ENCODE assay signal across 25 cellular contexts in genomic region chr1:29398431-29398830, GRCh38.
DNase-seq lines count a peak whose midpoint lies in the region; FAIRE-seq and TF ChIP-seq lines count a peak whose summit lies in the region.
"Had no signal": no experiment of that assay in that cellular context is flagged by ENCODE, and none has a peak within 500 bp of the region (broad histone marks: within the 10 kb centered on the region; RNA-seq: fewer than 3 reads in every experiment).

No MANE protein-coding gene starts in this region.

- H3K36me3 ChIP-seq in astrocyte (ENCODE audit: insufficient read depth, low read length) (no peaks in the 10 kb centered on the region), suprapubic skin (no peaks in the 10 kb centered on the region), brain microvascular endothelial cell (replicated peaks) (no peaks in the 10 kb centered on the region)
- H3K36me3 ChIP-seq: BLaER1, tibial artery, WERI-Rb-1 had no signal

- TF ChIP-seq POLR2A in suprapubic skin (IDR thresholded peaks at IDR 0.05): no peak

- H3K4me1 ChIP-seq in astrocyte (ENCODE audit: insufficient read depth, low read length): no peaks in the 10 kb centered on the region
- no peaks in the 10 kb centered on the region for H3K4me1 ChIP-seq in suprapubic skin
- H3K4me1 ChIP-seq: BLaER1, tibial artery had no signal

- H3K27me3 Mint-ChIP-seq in astrocyte (ENCODE audit: low read depth, unreplicated experiment): peaks cover 17% of the 10 kb centered on the region

- no peak overlapping the region for H3K27ac Mint-ChIP-seq in astrocyte (ENCODE audit: unreplicated experiment)
- H3K27ac Mint-ChIP-seq: activated CD4-positive, alpha-beta memory T cell treated with anti-CD3 and anti-CD28 coated beads, Interleukin-2, amount 10 ng/mL, durations not matched to agents 7 days and 5 days; activated naive CD8-positive, alpha-beta T cell; stimulated activated effector memory CD8-positive, alpha-beta T cell treated with anti-CD3 and anti-CD28 coated beads, Interleukin-12 subunit alpha, Interleukin-12 subunit beta, amount 100 ng/mL, for 72 hours; T-helper 1 cell treated with Interleukin-12 subunit alpha and Interleukin-12 subunit beta and Interleukin-4 antibody, amounts not matched to agents 30 μg/mL and 1 μg/mL, for 36 hours had no signal

- FAIRE-seq in astrocyte (lab: Jason Lieb, UNC): peak; percentile 59

- H3K9ac ChIP-seq in astrocyte (ENCODE audit: low read length): no peak overlapping the region
- H3K9ac ChIP-seq: BLaER1 had no signal

- H3K36me3 Mint-ChIP-seq in astrocyte (ENCODE audit: low read depth, unreplicated experiment): no peaks in the 10 kb centered on the region
- H3K36me3 Mint-ChIP-seq: activated naive CD8-positive, alpha-beta T cell; stimulated activated effector memory CD8-positive, alpha-beta T cell treated with anti-CD3 and anti-CD28 coated beads, Interleukin-12 subunit alpha, Interleukin-12 subunit beta, amount 100 ng/mL, for 72 hours had no signal

- 18% methylated on average over 3 of the region's 3 CpGs for WGBS in suprapubic skin

- peaks cover 11% of the 10 kb centered on the region for H3K9me3 Mint-ChIP-seq in astrocyte (ENCODE audit: unreplicated experiment)
- H3K9me3 Mint-ChIP-seq: T-helper 1 cell treated with Interleukin-12 subunit alpha and Interleukin-12 subunit beta and Interleukin-4 antibody, amounts not matched to agents 30 μg/mL and 1 μg/mL, for 36 hours had no signal

- no peaks in the 10 kb centered on the region for H3K79me2 ChIP-seq in astrocyte (ENCODE audit: insufficient read depth, low read length)

- H3K9me3 ChIP-seq in astrocyte (ENCODE audit: insufficient read depth, low read depth, low read length) (peaks cover 4% of the 10 kb centered on the region), suprapubic skin (no peaks in the 10 kb centered on the region)

- no peak overlapping the region for H2AFZ ChIP-seq in astrocyte (ENCODE audit: low read depth, low read length)

- no peak for TF ChIP-seq EP300 in suprapubic skin (IDR thresholded peaks at IDR 0.05)

- H3K27ac ChIP-seq in astrocyte (ENCODE audit: low read depth, low read length): no peak overlapping the region
- H3K27ac ChIP-seq in suprapubic skin: peak overlapping the region; percentile 14
- H3K27ac ChIP-seq in brain microvascular endothelial cell: no peak overlapping the region
- H3K27ac ChIP-seq: 22Rv1, BLaER1, tibial artery, WERI-Rb-1 had no signal

- peak; percentile 25 for DNase-seq in DMS153 (lab: John Stamatoyannopoulos, UW)
- no peak for DNase-seq in DMS153 treated with DMSO at 0.1 percent for 48 hours (lab: John Stamatoyannopoulos, UW; ENCODE audit: unreplicated experiment)
- peak; percentile 61 for DNase-seq in astrocyte (ENCODE audit: low read depth)
- DNase-seq in fibroblast of the aortic adventitia (ENCODE audit: low read depth): peak; percentile 54
- no peak for DNase-seq in suprapubic skin (ENCODE audit: low spot score in 2 of 2)
- DNase-seq in COLO668 (lab: John Stamatoyannopoulos, UW; ENCODE audit: unreplicated experiment): no peak
- no peak for DNase-seq in brain microvascular endothelial cell
- DNase-seq in amniotic stem cell (lab: John Stamatoyannopoulos, UW): no peak
- DNase-seq: activated CD4-positive, alpha-beta memory T cell treated with anti-CD3 and anti-CD28 coated beads, Interleukin-2, amount 10 ng/mL, durations not matched to agents 7 days and 5 days; activated T-cell treated with anti-CD3 and anti-CD28 coated beads, Interleukin-2, amount 50 U/mL, for 4 hours; caudate nucleus; HCEC 1CT; KBM-7; kidney glomerular epithelial cell; NCI-H1105; NCI-H2107; NCI-H526; stimulated activated CD4-positive, alpha-beta T cell treated with anti-CD3 and anti-CD28 coated beads, Interleukin-15, amount 100 ng/mL, for 24 hours; tibial artery; WERI-Rb-1 had no signal

- H3K27me3 ChIP-seq in astrocyte (ENCODE audit: insufficient read depth, low read length): no peaks in the 10 kb centered on the region
- peaks cover 7% of the 10 kb centered on the region for H3K27me3 ChIP-seq in suprapubic skin
- no peaks in the 10 kb centered on the region for H3K27me3 ChIP-seq in brain microvascular endothelial cell (replicated peaks)
- H3K27me3 ChIP-seq: BLaER1 had no signal

- H3K4me3 Mint-ChIP-seq in astrocyte (ENCODE audit: unreplicated experiment): no peak overlapping the region
- H3K4me3 Mint-ChIP-seq: activated CD4-positive, alpha-beta memory T cell treated with anti-CD3 and anti-CD28 coated beads, Interleukin-2, amount 10 ng/mL, durations not matched to agents 7 days and 5 days; activated naive CD8-positive, alpha-beta T cell; activated T-cell treated with anti-CD3 and anti-CD28 coated beads, Interleukin-2, amount 50 U/mL, for 4 hours; stimulated activated effector memory CD8-positive, alpha-beta T cell treated with anti-CD3 and anti-CD28 coated beads, Interleukin-12 subunit alpha, Interleukin-12 subunit beta, amount 100 ng/mL, for 72 hours; T-helper 1 cell treated with Interleukin-12 subunit alpha and Interleukin-12 subunit beta and Interleukin-4 antibody, amounts not matched to agents 30 μg/mL and 1 μg/mL, for 36 hours had no signal

- peak overlapping the region; percentile 30 for H3K4me2 ChIP-seq in astrocyte (ENCODE audit: low read length)
- H3K4me2 ChIP-seq: BLaER1 had no signal

- in situ Hi-C loops in brain microvascular endothelial cell (cut with HindIII; ENCODE audit: low pct_ligation_motif_present, low sequenced_read_pairs): no loop called here

- H3K4me3 ChIP-seq in astrocyte (ENCODE audit: insufficient read depth, low read depth, low read length) (no peak overlapping the region), fibroblast of the aortic adventitia (ENCODE audit: low read depth, low read length) (no peak overlapping the region), suprapubic skin (no peak overlapping the region), brain microvascular endothelial cell (ENCODE audit: low read depth, low read length) (no peak overlapping the region)
- H3K4me3 ChIP-seq: BLaER1, tibial artery had no signal

- H3K4me1 Mint-ChIP-seq in astrocyte (ENCODE audit: low read depth, unreplicated experiment): peaks cover 3% of the 10 kb centered on the region
- H3K4me1 Mint-ChIP-seq: activated CD4-positive, alpha-beta memory T cell treated with anti-CD3 and anti-CD28 coated beads, Interleukin-2, amount 10 ng/mL, durations not matched to agents 7 days and 5 days; stimulated activated effector memory CD8-positive, alpha-beta T cell treated with anti-CD3 and anti-CD28 coated beads, Interleukin-12 subunit alpha, Interleukin-12 subunit beta, amount 100 ng/mL, for 72 hours had no signal

- H4K20me1 ChIP-seq in astrocyte (ENCODE audit: insufficient read depth, low read length): no peaks in the 10 kb centered on the region
- H4K20me1 ChIP-seq: BLaER1 had no signal

- TF ChIP-seq CTCF in astrocyte (IDR thresholded peaks at IDR 0.05; ENCODE audit: insufficient read depth, low read depth, low read length) (no peak), fibroblast of the aortic adventitia (IDR thresholded peaks at IDR 0.05; ENCODE audit: insufficient read depth, low read length) (no peak), suprapubic skin (IDR thresholded peaks at IDR 0.05) (no peak), brain microvascular endothelial cell (IDR thresholded peaks at IDR 0.05; ENCODE audit: low read depth, low read length, missing control alignments) (no peak)

Comparison
In these comparisons a context has a peak if more than half of its experiments do, and no peak if none do; other contexts are left out.
1. DNase-seq: peak in DMS153 (single experiment), astrocyte (single experiment) and fibroblast of the aortic adventitia (single experiment); none in DMS153 treated with DMSO at 0.1 percent for 48 hours (single experiment), suprapubic skin (0 of 2), COLO668 (single experiment), brain microvascular endothelial cell (single experiment) and amniotic stem cell (single experiment).